Comparison of ENCODE assay signal across 4 cellular contexts in the genomic region with DNA sequence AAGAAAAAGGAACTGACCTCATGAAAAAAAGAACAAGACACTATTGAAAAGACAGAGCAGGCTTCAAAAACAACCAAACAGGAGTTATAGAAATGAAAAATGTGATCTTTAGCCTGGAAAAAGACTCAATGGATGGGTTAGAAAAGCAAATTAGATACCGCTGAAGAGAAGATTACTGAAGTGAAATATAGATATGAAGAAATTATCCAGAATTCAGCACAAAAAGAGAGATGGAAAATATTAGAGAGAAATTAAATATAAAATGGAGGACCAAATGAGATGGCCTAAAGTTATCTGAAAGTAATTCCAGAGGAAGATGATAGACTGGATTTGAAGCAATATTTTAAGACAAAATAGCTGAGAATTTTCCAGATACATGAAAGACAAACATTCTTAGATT.
TF ChIP-seq lines count a peak whose summit lies in the region.

No MANE protein-coding gene starts in this region.

TF ChIP-seq in SK-N-SH treated with all-trans-retinoic acid at 6 μM for 48 hours, 23 proteins besides CTCF, POLR2A, EP300 and RAD21 (continued from another document):
- no peak for TF ChIP-seq OSR1 (CRISPR knock-in tag; IDR thresholded peaks at IDR 0.05)
TF ChIP-seq in SK-N-SH treated with all-trans-retinoic acid at 6 μM for 48 hours: peak in this region for 1.

TF ChIP-seq in SK-N-SH, 30 proteins besides CTCF, POLR2A, EP300 and RAD21:
- TF ChIP-seq, protein P1, sequence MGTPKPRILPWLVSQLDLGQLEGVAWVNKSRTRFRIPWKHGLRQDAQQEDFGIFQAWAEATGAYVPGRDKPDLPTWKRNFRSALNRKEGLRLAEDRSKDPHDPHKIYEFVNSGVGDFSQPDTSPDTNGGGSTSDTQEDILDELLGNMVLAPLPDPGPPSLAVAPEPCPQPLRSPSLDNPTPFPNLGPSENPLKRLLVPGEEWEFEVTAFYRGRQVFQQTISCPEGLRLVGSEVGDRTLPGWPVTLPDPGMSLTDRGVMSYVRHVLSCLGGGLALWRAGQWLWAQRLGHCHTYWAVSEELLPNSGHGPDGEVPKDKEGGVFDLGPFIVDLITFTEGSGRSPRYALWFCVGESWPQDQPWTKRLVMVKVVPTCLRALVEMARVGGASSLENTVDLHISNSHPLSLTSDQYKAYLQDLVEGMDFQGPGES (IDR thresholded peaks at IDR 0.05; ENCODE audit: low read depth, low read length) = no peak
- TF ChIP-seq TEAD4 (IDR thresholded peaks at IDR 0.05; ENCODE audit: borderline replicate concordance, insufficient read depth) (no peak), YY1 (IDR thresholded peaks at IDR 0.05; ENCODE audit: low read depth) (no peak), MXI1 (IDR thresholded peaks at IDR 0.05; ENCODE audit: low read depth, low read length) (no peak), RCOR1 (IDR thresholded peaks at IDR 0.05; ENCODE audit: low read length) (no peak), CHD2 (IDR thresholded peaks at IDR 0.05; ENCODE audit: low read length, partially characterized antibody) (no peak), NRF1 (IDR thresholded peaks at IDR 0.05; ENCODE audit: low read depth, low read length) (no peak), TAF1 (IDR thresholded peaks at IDR 0.05; ENCODE audit: borderline replicate concordance, low read depth, low read length) (no peak), GATA2 (CRISPR knock-in tag; IDR thresholded peaks at IDR 0.05) (no peak), FOXM1 (IDR thresholded peaks at IDR 0.05; ENCODE audit: low read depth) (no peak), FOXJ3 (CRISPR knock-in tag; IDR thresholded peaks at IDR 0.05) (no peak), ELF1 (IDR thresholded peaks at IDR 0.05) (no peak), SMC3 (IDR thresholded peaks at IDR 0.05; ENCODE audit: low read depth, low read length) (no peak), SIN3A (IDR thresholded peaks at IDR 0.05; ENCODE audit: borderline replicate concordance, low read depth, low read length) (no peak), TCF12 (IDR thresholded peaks at IDR 0.05) (no peak)
- TF ChIP-seq, protein P2, sequence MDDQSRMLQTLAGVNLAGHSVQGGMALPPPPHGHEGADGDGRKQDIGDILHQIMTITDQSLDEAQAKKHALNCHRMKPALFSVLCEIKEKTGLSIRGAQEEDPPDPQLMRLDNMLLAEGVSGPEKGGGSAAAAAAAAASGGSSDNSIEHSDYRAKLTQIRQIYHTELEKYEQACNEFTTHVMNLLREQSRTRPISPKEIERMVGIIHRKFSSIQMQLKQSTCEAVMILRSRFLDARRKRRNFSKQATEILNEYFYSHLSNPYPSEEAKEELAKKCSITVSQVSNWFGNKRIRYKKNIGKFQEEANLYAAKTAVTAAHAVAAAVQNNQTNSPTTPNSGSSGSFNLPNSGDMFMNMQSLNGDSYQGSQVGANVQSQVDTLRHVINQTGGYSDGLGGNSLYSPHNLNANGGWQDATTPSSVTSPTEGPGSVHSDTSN (IDR thresholded peaks at IDR 0.05) = no peak
- TF ChIP-seq, protein P3, sequence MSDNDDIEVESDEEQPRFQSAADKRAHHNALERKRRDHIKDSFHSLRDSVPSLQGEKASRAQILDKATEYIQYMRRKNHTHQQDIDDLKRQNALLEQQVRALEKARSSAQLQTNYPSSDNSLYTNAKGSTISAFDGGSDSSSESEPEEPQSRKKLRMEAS (IDR thresholded peaks at IDR 0.05; ENCODE audit: low read depth) = no peak
- TF ChIP-seq, protein P4, sequence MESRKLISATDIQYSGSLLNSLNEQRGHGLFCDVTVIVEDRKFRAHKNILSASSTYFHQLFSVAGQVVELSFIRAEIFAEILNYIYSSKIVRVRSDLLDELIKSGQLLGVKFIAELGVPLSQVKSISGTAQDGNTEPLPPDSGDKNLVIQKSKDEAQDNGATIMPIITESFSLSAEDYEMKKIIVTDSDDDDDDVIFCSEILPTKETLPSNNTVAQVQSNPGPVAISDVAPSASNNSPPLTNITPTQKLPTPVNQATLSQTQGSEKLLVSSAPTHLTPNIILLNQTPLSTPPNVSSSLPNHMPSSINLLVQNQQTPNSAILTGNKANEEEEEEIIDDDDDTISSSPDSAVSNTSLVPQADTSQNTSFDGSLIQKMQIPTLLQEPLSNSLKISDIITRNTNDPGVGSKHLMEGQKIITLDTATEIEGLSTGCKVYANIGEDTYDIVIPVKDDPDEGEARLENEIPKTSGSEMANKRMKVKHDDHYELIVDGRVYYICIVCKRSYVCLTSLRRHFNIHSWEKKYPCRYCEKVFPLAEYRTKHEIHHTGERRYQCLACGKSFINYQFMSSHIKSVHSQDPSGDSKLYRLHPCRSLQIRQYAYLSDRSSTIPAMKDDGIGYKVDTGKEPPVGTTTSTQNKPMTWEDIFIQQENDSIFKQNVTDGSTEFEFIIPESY (IDR thresholded peaks at IDR 0.05; ENCODE audit: borderline replicate concordance, low read depth) = no peak

TF ChIP-seq in HEK293, 187 proteins besides CTCF, POLR2A, EP300 and RAD21 (continued from another document):
- TF ChIP-seq SETDB1 (IDR thresholded peaks at IDR 0.05; ENCODE audit: insufficient read length, low read length) (peak; percentile 66), ZNF785 (tag by site-specific recombination; IDR thresholded peaks at IDR 0.05) (no peak)

TF ChIP-seq in GM12878, 131 proteins besides CTCF, POLR2A, EP300 and RAD21 (continued from another document):
- TF ChIP-seq CBX5 (IDR thresholded peaks at IDR 0.05; ENCODE audit: low read depth) = 0 out of 2 replicates have a peak, but pooled peaks have one; percentile 39
